In genomic region chr20:62885808-62886708, GRCh38 we compare ENCODE assay signal across 16 cellular contexts. TPM values are rescaled to one million over a fixed set of nuclear protein-coding genes. Genes with fewer than 3 reads are reported as not detected.
DNase-seq lines count a peak whose midpoint lies in the region; ATAC-seq and TF ChIP-seq lines count a peak whose summit lies in the region.
"Had no signal": no experiment of that assay in that cellular context is flagged by ENCODE, and none has a peak within 500 bp of the region (broad histone marks: within the 10 kb centered on the region; RNA-seq: fewer than 3 reads in every experiment).

No MANE protein-coding gene starts in this region.

- H3K4me3 Mint-ChIP-seq in GM23338 (no peak overlapping the region; the same call in 2 of the 3 replicates), activated B cell treated with CpG ODN at 0.5 μM for 24 hours (no peak overlapping the region)
- peak overlapping the region in 3 of 10 donors; percentile 4 to 38 (median 36) for H3K4me3 Mint-ChIP-seq in naive thymus-derived CD4-positive, alpha-beta T cell
- H3K4me3 Mint-ChIP-seq: CD8-positive, alpha-beta memory T cell; memory B cell had no signal

- 0 out of 2 replicates have a peak overlapping the region, but pooled peaks have one; percentile 3 for H3K27ac Mint-ChIP-seq in GM23338
- peak overlapping the region; percentile 46 for H3K27ac Mint-ChIP-seq in activated B cell treated with CpG ODN at 0.5 μM for 24 hours
- peak overlapping the region in 8 of 9 donors; percentile 20 to 90 (median 77) for H3K27ac Mint-ChIP-seq in naive thymus-derived CD4-positive, alpha-beta T cell
- H3K27ac Mint-ChIP-seq: memory B cell had no signal

- H3K36me3 ChIP-seq in GM23338 (ENCODE audit: insufficient read depth), result peaks cover 43% of the 10 kb centered on the region
- H3K36me3 ChIP-seq in naive thymus-derived CD4-positive, alpha-beta T cell (ENCODE audit: control insufficient read depth in 2 of 3, insufficient read depth in 3 of 3, low read length in 3 of 3), result peaks cover 18 to 70% (median 22%) of the 10 kb centered on the region in 3 experiments

- ATAC-seq in GM23338 (peak; percentile 10), activated B cell treated with CpG ODN at 0.5 μM for 24 hours (ENCODE audit: low read depth) (no peak), GM18867 (IDR thresholded peaks at IDR 0.05; ENCODE audit: unreplicated experiment) (no peak), HG03175 (IDR thresholded peaks at IDR 0.05; ENCODE audit: unreplicated experiment) (no peak)
- no peak for ATAC-seq in naive thymus-derived CD4-positive, alpha-beta T cell

- no peaks in the 10 kb centered on the region for H3K27me3 ChIP-seq in GM23338 (ENCODE audit: insufficient read depth)
- no peaks in the 10 kb centered on the region for H3K27me3 ChIP-seq in naive thymus-derived CD4-positive, alpha-beta T cell (ENCODE audit: control insufficient read depth in 2 of 2, insufficient read depth in 2 of 2, low read length in 2 of 2)
- H3K27me3 ChIP-seq: dorsolateral prefrontal cortex had no signal

- no peaks in the 10 kb centered on the region for H3K79me2 ChIP-seq in GM23338 (replicated peaks; ENCODE audit: insufficient read depth)

- peak; percentile 19 for DNase-seq in DMS153 (lab: John Stamatoyannopoulos, UW)
- DNase-seq in DMS153 treated with DMSO at 0.1 percent for 48 hours (lab: John Stamatoyannopoulos, UW; ENCODE audit: unreplicated experiment), result no peak
- DNase-seq in GM23338 (ENCODE audit: low spot score), result no peak
- DNase-seq in activated B cell treated with CpG ODN at 0.5 μM for 24 hours, result no peak
- DNase-seq in naive thymus-derived CD4-positive, alpha-beta T cell, result no peak
- DNase-seq in stimulated activated naive CD4-positive, alpha-beta T cell (lab: John Stamatoyannopoulos, UW), result no peak
- DNase-seq: activated naive CD4-positive, alpha-beta T cell treated with anti-CD3 and anti-CD28 coated beads, Interleukin-2, amount 50 U/mL, for 16 hours; dorsolateral prefrontal cortex; head of caudate nucleus; NCI-H524; nucleus accumbens had no signal

- H3K9me2 ChIP-seq in GM23338 (ENCODE audit: insufficient read depth), result no peaks in the 10 kb centered on the region

- TF ChIP-seq CTCF in GM23338 (conservative IDR thresholded peaks at IDR 0.05; ENCODE audit: low read depth in 2 of 2) (no peak), activated B cell treated with CpG ODN at 0.5 μM for 24 hours (IDR thresholded peaks at IDR 0.05) (no peak)

- H3K27me3 Mint-ChIP-seq in GM23338 (ENCODE audit: insufficient read depth, low read depth, poor library complexity) (peaks cover 17% of the 10 kb centered on the region), activated B cell treated with CpG ODN at 0.5 μM for 24 hours (no peaks in the 10 kb centered on the region)
- no peaks in the 10 kb centered on the region for H3K27me3 Mint-ChIP-seq in naive thymus-derived CD4-positive, alpha-beta T cell
- H3K27me3 Mint-ChIP-seq: memory B cell had no signal

- H3F3A ChIP-seq in GM23338 (replicated peaks; ENCODE audit: low read depth), result peaks cover 66% of the 10 kb centered on the region; the same call in 1 of the 2 replicates

- H4K20me1 ChIP-seq in GM23338 (replicated peaks; ENCODE audit: insufficient read depth), result peaks cover 10% of the 10 kb centered on the region

- intact Hi-C loops in activated B cell treated with CpG ODN at 0.5 μM for 24 hours (cut with micrococcal nuclease), result no loop called here
- intact Hi-C loops in naive thymus-derived CD4-positive, alpha-beta T cell (cut with micrococcal nuclease), result no loop called here

- POLR2A ChIA-PET in activated B cell treated with CpG ODN at 0.5 μM for 24 hours (lab: Charles Lee), result no interaction called here
- POLR2A ChIA-PET in naive thymus-derived CD4-positive, alpha-beta T cell (lab: Charles Lee), result interaction anchor here (0.6 to 1.4 kb wide), 3 partner anchors 11 to 123 kb away, joined by 3 to 4 read pairs (median 3); no protein-coding TSS in a partner anchor

- H3K9me3 Mint-ChIP-seq in GM23338 (no peaks in the 10 kb centered on the region; the same call in 2 of the 3 replicates), activated B cell treated with CpG ODN at 0.5 μM for 24 hours (no peaks in the 10 kb centered on the region)
- H3K9me3 Mint-ChIP-seq in naive thymus-derived CD4-positive, alpha-beta T cell, result no peaks in the 10 kb centered on the region
- H3K9me3 Mint-ChIP-seq: CD8-positive, alpha-beta memory T cell; memory B cell had no signal

- CTCF ChIA-PET in activated B cell treated with CpG ODN at 0.5 μM for 24 hours (lab: Charles Lee), result no interaction called here
- CTCF ChIA-PET in naive thymus-derived CD4-positive, alpha-beta T cell (lab: Charles Lee), result no interaction called here

- peaks cover 61% of the 10 kb centered on the region for H3K36me3 Mint-ChIP-seq in GM23338 (ENCODE audit: low read depth)
- H3K36me3 Mint-ChIP-seq in activated B cell treated with CpG ODN at 0.5 μM for 24 hours (ENCODE audit: low read depth), result peaks cover 58% of the 10 kb centered on the region
- H3K36me3 Mint-ChIP-seq in naive thymus-derived CD4-positive, alpha-beta T cell, result peaks cover 4 to 32% (median 11%) of the 10 kb centered on the region in 5 donors

- no peak overlapping the region for H3K4me2 ChIP-seq in GM23338

- peaks cover 18% of the 10 kb centered on the region for H3K4me1 ChIP-seq in GM23338 (ENCODE audit: insufficient read depth)
- H3K4me1 ChIP-seq in naive thymus-derived CD4-positive, alpha-beta T cell (ENCODE audit: control insufficient read depth in 2 of 2, insufficient read depth in 2 of 2, low read length in 2 of 2), result peaks cover 0 to 10% of the 10 kb centered on the region in 2 donors

- no peak overlapping the region for H3K4me3 ChIP-seq in GM23338
- no peak overlapping the region for H3K4me3 ChIP-seq in naive thymus-derived CD4-positive, alpha-beta T cell (ENCODE audit: low read length)
- H3K4me3 ChIP-seq: dorsolateral prefrontal cortex had no signal

- peak overlapping the region; percentile 69; the same call in 1 of the 2 replicates for H3K27ac ChIP-seq in GM23338 (ENCODE audit: low read depth)
- H3K27ac ChIP-seq in naive thymus-derived CD4-positive, alpha-beta T cell (ENCODE audit: low read depth, low read length), result no peak overlapping the region
- H3K27ac ChIP-seq: 22Rv1 had no signal

- H2AFZ ChIP-seq in GM23338, result no peak overlapping the region

- H3K4me1 Mint-ChIP-seq in GM23338 (peaks cover 42% of the 10 kb centered on the region), activated B cell treated with CpG ODN at 0.5 μM for 24 hours (no peaks in the 10 kb centered on the region)
- H3K4me1 Mint-ChIP-seq in naive thymus-derived CD4-positive, alpha-beta T cell, result peaks cover 7 to 29% (median 22%) of the 10 kb centered on the region in 7 donors
- H3K4me1 Mint-ChIP-seq: memory B cell had no signal

- no peaks in the 10 kb centered on the region for H3K9me3 ChIP-seq in naive thymus-derived CD4-positive, alpha-beta T cell (ENCODE audit: control insufficient read depth in 2 of 3, low read length in 3 of 3)

TF ChIP-seq in GM23338, 12 proteins besides CTCF, POLR2A, EP300 and RAD21 (continues in another document):
- TF ChIP-seq EZH2phosphoT487 (IDR thresholded peaks at IDR 0.05; ENCODE audit: unreplicated experiment), result no peak
- no peak for TF ChIP-seq JUNB (IDR thresholded peaks at IDR 0.05; ENCODE audit: unreplicated experiment)

RNA-seq across cellular contexts. Expression of gene TCFL5, which starts 24.4 kb away (rescaled TPM):
- total RNA-seq in GM23338 (2014; rRNA removed; shearing (Covaris generic)), result 18.8 and 19.3 TPM in 2 replicates
- 5.4 and 5.8 TPM in 2 replicates for polyA plus RNA-seq in GM23338 (2016; fragmentation: Nextera tagmentation; extraction: Ambion mirVana)
- total RNA-seq in activated B cell treated with CpG ODN at 0.5 μM for 24 hours, result 54.5 and 55.6 TPM in 2 replicates
- 10 to 100 TPM in 2 of 5 experiments, 1 to 10 TPM in 3; 3.7 to 10.8 (median 7.5) TPM for total RNA-seq in naive thymus-derived CD4-positive, alpha-beta T cell
- 1 to 10 TPM in 1 of 2 donors, under 1 TPM in 1; 0.91 to 1.9 TPM for polyA plus RNA-seq in naive thymus-derived CD4-positive, alpha-beta T cell

RNA-seq across cellular contexts. Expression of gene DIDO1, which starts 40.2 kb away (rescaled TPM):
- total RNA-seq in GM23338 (2014; rRNA removed; shearing (Covaris generic)), result 147 and 162 TPM in 2 replicates
- polyA plus RNA-seq in GM23338 (2016; fragmentation: Nextera tagmentation; extraction: Ambion mirVana), result 61.5 and 72.4 TPM in 2 replicates
- 79.2 and 89.1 TPM in 2 replicates for total RNA-seq in activated B cell treated with CpG ODN at 0.5 μM for 24 hours
- total RNA-seq in naive thymus-derived CD4-positive, alpha-beta T cell, result 100 to 1,000 TPM in 2 of 5 experiments, 10 to 100 TPM in 3; 66.1 to 139 (median 77.4) TPM
- 10 to 100 TPM; 36.6 to 58.4 TPM for polyA plus RNA-seq in naive thymus-derived CD4-positive, alpha-beta T cell

RNA-seq across cellular contexts. Expression of gene GID8, which starts 51.9 kb away (rescaled TPM):
- 102 and 106 TPM in 2 replicates for total RNA-seq in GM23338 (2014; rRNA removed; shearing (Covaris generic))
- 41.7 and 41.8 TPM in 2 replicates for polyA plus RNA-seq in GM23338 (2016; fragmentation: Nextera tagmentation; extraction: Ambion mirVana)
- total RNA-seq in activated B cell treated with CpG ODN at 0.5 μM for 24 hours, result 40.9 and 43.1 TPM in 2 replicates
- total RNA-seq in naive thymus-derived CD4-positive, alpha-beta T cell, result 10 to 100 TPM; 32.1 to 48.0 (median 40.7) TPM
- polyA plus RNA-seq in naive thymus-derived CD4-positive, alpha-beta T cell, result 10 to 100 TPM; 19.6 to 22.9 TPM

Comparison
In these comparisons a context has a peak if more than half of its experiments do, and no peak if none do; other contexts are left out.
1. H3K27ac Mint-ChIP-seq: peak in every context shown above with its lines; median percentile 77 in naive thymus-derived CD4-positive, alpha-beta T cell; 46 in activated B cell treated with CpG ODN at 0.5 μM for 24 hours; 3 in GM23338.